ENCODE assay signal across 11 cellular contexts in genomic region chr2:72895759-72896281, GRCh38. TPM values are rescaled to one million over a fixed set of nuclear protein-coding genes. Genes with fewer than 3 reads are reported as not detected.
A peak's percentile ranks its signal among the peaks of the same experiment; 100 is the strongest.
DNase-seq lines count a peak whose midpoint lies in the region; ATAC-seq, FAIRE-seq and TF ChIP-seq lines count a peak whose summit lies in the region.
"Had no signal": no experiment of that assay in that cellular context is flagged by ENCODE, and none has a peak within 500 bp of the region (broad histone marks: within the 10 kb centered on the region; RNA-seq: fewer than 3 reads in every experiment).

No MANE protein-coding gene starts in this region.

- H3K27ac ChIP-seq in IMR-90 (ENCODE audit: insufficient read depth, low read length) (no peak overlapping the region), small intestine (ENCODE audit: low read depth in 1 of 2, low read length in 1 of 2) (no peak overlapping the region), SK-N-SH (ENCODE audit: low read depth in 2 of 2, low read length in 1 of 2) (no peak overlapping the region)
- H3K27ac ChIP-seq: uterus had no signal

- no peak overlapping the region for H2AK9ac ChIP-seq in IMR-90 (replicated peaks; ENCODE audit: low read depth, low read length, poor library complexity)

- no peak overlapping the region for H3K23ac ChIP-seq in IMR-90 (ENCODE audit: low read depth, low read length)

- TF ChIP-seq CTCF in IMR-90 (conservative IDR thresholded peaks at IDR 0.05; ENCODE audit: low read depth, low read length) (no peak), bronchial epithelial cell (IDR thresholded peaks at IDR 0.05; ENCODE audit: insufficient read depth, low read length, severe bottlenecking) (no peak), SK-N-SH (IDR thresholded peaks at IDR 0.05) (no peak)

- no peaks in the 10 kb centered on the region for H3K36me3 Mint-ChIP-seq in activated CD4-positive, alpha-beta T cell treated with anti-CD3 and anti-CD28 coated beads, Interleukin-2, amount 10 ng/mL, durations not matched to agents 7 days and 5 days (ENCODE audit: low read depth)

- H2AFZ ChIP-seq in IMR-90 (replicated peaks; ENCODE audit: low read length, poor library complexity), result peak overlapping the region; percentile 80
- H2AFZ ChIP-seq in SK-N-SH (ENCODE audit: low read depth), result no peak overlapping the region

- intact Hi-C loops in IMR-90 (cut with micrococcal nuclease), result no loop called here

- H3K9me3 ChIP-seq in IMR-90 (ENCODE audit: control insufficient read depth, insufficient read depth, low read length), result no peaks in the 10 kb centered on the region
- no peaks in the 10 kb centered on the region for H3K9me3 ChIP-seq in small intestine (ENCODE audit: control insufficient read depth, low read depth)
- no peaks in the 10 kb centered on the region for H3K9me3 ChIP-seq in SK-N-SH
- H3K9me3 ChIP-seq: uterus had no signal

- in situ Hi-C loops in IMR-90 (cut with MboI; ENCODE audit: low sequenced_read_pairs), result loop anchor here (25.0 kb wide), 1 partner anchor 1359 kb away; no protein-coding TSS in a partner anchor

- H3K79me2 ChIP-seq in SK-N-SH (ENCODE audit: insufficient read depth), result no peaks in the 10 kb centered on the region

- no peak overlapping the region for H3K27ac Mint-ChIP-seq in activated CD4-positive, alpha-beta T cell treated with anti-CD3 and anti-CD28 coated beads, Interleukin-2, amount 10 ng/mL, durations not matched to agents 7 days and 5 days

- H2AK5ac ChIP-seq in IMR-90 (ENCODE audit: low read depth, low read length), result no peak overlapping the region

- peaks cover 4% of the 10 kb centered on the region for H3K4me1 Mint-ChIP-seq in activated CD4-positive, alpha-beta T cell treated with anti-CD3 and anti-CD28 coated beads, Interleukin-2, amount 10 ng/mL, durations not matched to agents 7 days and 5 days

- dilution Hi-C loops in IMR-90 (cut with HindIII; ENCODE audit: low sequenced_read_pairs, unreplicated experiment), result no loop called here

- H3K9ac ChIP-seq in IMR-90 (ENCODE audit: low read depth, low read length) (no peak overlapping the region), SK-N-SH (no peak overlapping the region)

- TF ChIP-seq EP300 in SK-N-SH (IDR thresholded peaks at IDR 0.05; ENCODE audit: borderline replicate concordance in 1 of 2, low read depth in 1 of 2, low read length in 1 of 2), result no peak

- H3K4me3 Mint-ChIP-seq in activated CD4-positive, alpha-beta T cell treated with anti-CD3 and anti-CD28 coated beads, Interleukin-2, amount 10 ng/mL, durations not matched to agents 7 days and 5 days, result no peak overlapping the region

- H3K4me1 ChIP-seq in IMR-90 (ENCODE audit: control insufficient read depth, insufficient read depth, low read length) (peaks cover 3% of the 10 kb centered on the region; the same call in 1 of the 2 replicates), small intestine (ENCODE audit: control insufficient read depth in 2 of 2, insufficient read depth in 1 of 2, low read depth in 1 of 2, low read length in 1 of 2) (no peaks in the 10 kb centered on the region), SK-N-SH (ENCODE audit: control insufficient read depth in 1 of 2, insufficient read depth in 2 of 2, low read depth in 1 of 2, low read length in 1 of 2) (peaks cover 0 to 8% of the 10 kb centered on the region in 2 experiments; a peak in 1 of 4 replicates)
- H3K4me1 ChIP-seq: uterus had no signal

- H3K4me3 ChIP-seq in IMR-90 (ENCODE audit: insufficient read depth, low read depth, low read length) (no peak overlapping the region), bronchial epithelial cell (ENCODE audit: low read depth, low read length) (no peak overlapping the region), small intestine (ENCODE audit: low read depth in 1 of 2, low read length in 2 of 2) (no peak overlapping the region), SK-N-SH (ENCODE audit: low read depth in 2 of 2, low read length in 1 of 2) (no peak overlapping the region)
- H3K4me3 ChIP-seq: uterus had no signal

- no CpG with 5 or more reads among the region's 16 CpGs for WGBS in IMR-90 (ENCODE audit: extremely low coverage in 2 of 2, insufficient read length in 1 of 2), 2 experiments
- WGBS in small intestine, 3 donors, result 6 to 12% (median 7%) methylated on average over 16 of the region's 16 CpGs
- 85% methylated on average over 15 of the region's 16 CpGs for WGBS in SK-N-SH (ENCODE audit: low lambda C conversion rate)

- no peak overlapping the region for H2BK5ac ChIP-seq in IMR-90 (ENCODE audit: low read depth, low read length, poor library complexity, severe bottlenecking)

- no TSS peak for BruUV-seq in IMR-90 (replicated peaks; lab: Mats Ljungman, UMichigan)

- H4K8ac ChIP-seq in IMR-90 (ENCODE audit: low read depth in 2 of 2, low read length in 2 of 2), result no peak overlapping the region

- H2BK120ac ChIP-seq in IMR-90 (ENCODE audit: low read depth, low read length), result no peak overlapping the region

- H3K9me1 ChIP-seq in IMR-90 (ENCODE audit: insufficient read depth, low read length), result no peaks in the 10 kb centered on the region

- no peaks in the 10 kb centered on the region for H3K9me3 Mint-ChIP-seq in activated CD4-positive, alpha-beta T cell treated with anti-CD3 and anti-CD28 coated beads, Interleukin-2, amount 10 ng/mL, durations not matched to agents 7 days and 5 days

- H3K18ac ChIP-seq in IMR-90 (ENCODE audit: low read depth, low read length), result no peak overlapping the region

- no peaks in the 10 kb centered on the region for H4K20me1 ChIP-seq in IMR-90 (ENCODE audit: insufficient read depth, low read length)
- H4K20me1 ChIP-seq in SK-N-SH (ENCODE audit: insufficient read depth), result no peaks in the 10 kb centered on the region; the same call in 1 of the 2 replicates

- H3K56ac ChIP-seq in IMR-90 (ENCODE audit: extremely low read depth, insufficient read depth, low read length), result no peak overlapping the region

- no peaks in the 10 kb centered on the region for H3K9me2 ChIP-seq in SK-N-SH

- TF ChIP-seq RAD21 in IMR-90 (IDR thresholded peaks at IDR 0.05; ENCODE audit: low read length) (no peak), SK-N-SH (IDR thresholded peaks at IDR 0.05; ENCODE audit: low read length) (no peak)

- POLR2A ChIA-PET in IMR-90 (lab: Charles Lee; ENCODE audit: unreplicated experiment) (no interaction called here), SK-N-SH (lab: Yijun Ruan, JAX) (no interaction called here)
- POLR2A ChIA-PET in activated CD4-positive, alpha-beta T cell treated with anti-CD3 and anti-CD28 coated beads, Interleukin-2, amount 10 ng/mL, durations not matched to agents 7 days and 5 days (lab: Charles Lee), result no interaction called here

- no peaks in the 10 kb centered on the region; the same call in 1 of the 2 replicates for H3K36me3 ChIP-seq in IMR-90 (ENCODE audit: control insufficient read depth, insufficient read depth, low read length)
- peaks cover 1% of the 10 kb centered on the region for H3K36me3 ChIP-seq in bronchial epithelial cell (ENCODE audit: control insufficient read depth, insufficient read depth, low read length)
- H3K36me3 ChIP-seq in small intestine (ENCODE audit: control insufficient read depth in 2 of 2, insufficient read depth in 2 of 2, low read length in 2 of 2), result no peaks in the 10 kb centered on the region
- H3K36me3 ChIP-seq in SK-N-SH (replicated peaks in 1 of 2; ENCODE audit: control insufficient read depth in 1 of 2, insufficient read depth in 2 of 2, low read length in 1 of 2), result peaks cover 0 to 12% of the 10 kb centered on the region in 2 experiments
- H3K36me3 ChIP-seq: uterus had no signal

- H3K27me3 Mint-ChIP-seq in activated CD4-positive, alpha-beta T cell treated with anti-CD3 and anti-CD28 coated beads, Interleukin-2, amount 10 ng/mL, durations not matched to agents 7 days and 5 days, result peaks cover 36% of the 10 kb centered on the region

- no peaks in the 10 kb centered on the region for H3K79me1 ChIP-seq in IMR-90 (ENCODE audit: low read depth in 1 of 2, low read length in 2 of 2)

- H2BK15ac ChIP-seq in IMR-90 (ENCODE audit: low read depth, low read length), result no peak overlapping the region

- TF ChIP-seq POLR2A in IMR-90 (IDR thresholded peaks at IDR 0.05; ENCODE audit: low read depth, low read length), result no peak

- CTCF ChIA-PET in IMR-90 (lab: Yijun Ruan, JAX), result interaction anchor here (0.7 to 1.6 kb wide), 3 partner anchors 78 to 260 kb away, joined by 3 to 6 read pairs (median 3); no protein-coding TSS in a partner anchor
- CTCF ChIA-PET in SK-N-SH (lab: Yijun Ruan, JAX), result interaction anchor here (0.9 to 10.6 kb wide), 15 partner anchors 7 to 281 kb away, joined by 3 to 173 read pairs (median 5); partner anchors contain the start of genes EMX1 and SPR
- CTCF ChIA-PET in activated CD4-positive, alpha-beta T cell treated with anti-CD3 and anti-CD28 coated beads, Interleukin-2, amount 10 ng/mL, durations not matched to agents 7 days and 5 days (lab: Charles Lee), result interaction anchor here (1.0 to 1.1 kb wide), 2 partner anchors 8 to 281 kb away, joined by 4 read pairs; partner anchors contain the start of gene SPR

- H3K4ac ChIP-seq in IMR-90 (ENCODE audit: low read depth, low read length), result no peak overlapping the region

- no peak overlapping the region for H4K91ac ChIP-seq in IMR-90 (ENCODE audit: insufficient read depth, low read depth, low read length)

- H3F3A ChIP-seq in SK-N-SH (replicated peaks; ENCODE audit: insufficient read depth), result no peaks in the 10 kb centered on the region

- no peak overlapping the region for H3K14ac ChIP-seq in IMR-90 (replicated peaks; ENCODE audit: low read depth, low read length)

- H4K5ac ChIP-seq in IMR-90 (ENCODE audit: low read depth, low read length), result no peak overlapping the region

- peak; percentile 33 for ATAC-seq in IMR-90 (ENCODE audit: low read depth)

- no peak overlapping the region for H2BK20ac ChIP-seq in IMR-90 (ENCODE audit: low read depth, low read length)

- H3K4me2 ChIP-seq in IMR-90 (ENCODE audit: low read depth, low read length) (peak overlapping the region; percentile 35), SK-N-SH (no peak overlapping the region)

- H3K27me3 ChIP-seq in IMR-90 (ENCODE audit: control insufficient read depth, insufficient read depth, low read length), result peaks cover 49% of the 10 kb centered on the region
- H3K27me3 ChIP-seq in bronchial epithelial cell (ENCODE audit: control insufficient read depth, insufficient read depth, low read length), result peaks cover under 1% of the 10 kb centered on the region
- H3K27me3 ChIP-seq in small intestine (ENCODE audit: control insufficient read depth in 2 of 2, insufficient read depth in 2 of 2, low read length in 2 of 2), result peaks cover 0 to 2% of the 10 kb centered on the region in 2 donors
- H3K27me3 ChIP-seq in SK-N-SH (ENCODE audit: insufficient read depth), result peaks cover under 1% of the 10 kb centered on the region; the same call in 1 of the 2 replicates
- H3K27me3 ChIP-seq: uterus had no signal

- no peak for FAIRE-seq in bronchial epithelial cell (lab: Jason Lieb, UNC)
- FAIRE-seq in small intestine (lab: Jason Lieb, UNC), result no peak

- peak; percentile 55 for DNase-seq in IMR-90
- DNase-seq in bronchial epithelial cell (ENCODE audit: low read depth), result peak; percentile 51
- peak; percentile 59 for DNase-seq in iris pigment epithelial cell (ENCODE audit: low read depth)
- DNase-seq in small intestine, result peak; percentile 81
- DNase-seq in OCI-M1 (lab: John Stamatoyannopoulos, UW), result no peak
- no peak for DNase-seq in LoVo (ENCODE audit: low spot score)
- no peak for DNase-seq in SK-N-SH
- DNase-seq in activated CD4-positive, alpha-beta T cell treated with anti-CD3 and anti-CD28 coated beads, Interleukin-2, amount 10 ng/mL, durations not matched to agents 7 days and 5 days, result no peak
- DNase-seq: NCI-H1417, SIG-M5 had no signal

RNA-seq across cellular contexts. Expression of gene SPR, which starts 8.6 kb away (rescaled TPM):
- 15.8 and 17.4 TPM in 2 replicates for total RNA-seq in IMR-90 (2012; rRNA removed)
- 14.3 and 14.9 TPM in 2 replicates for polyA plus RNA-seq in IMR-90 (2012; rRNA removed)
- 17.3 and 23.3 TPM in 2 replicates for polyA plus RNA-seq in IMR-90 (2012; cell fraction: cytosol; rRNA removed)
- 4.1 and 5.8 TPM in 2 replicates for polyA plus RNA-seq in IMR-90 (2012; cell fraction: nucleus; rRNA removed; ENCODE audit: low replicate concordance)
- 12.2 and 14.0 TPM in 2 replicates for total RNA-seq in bronchial epithelial cell
- polyA plus RNA-seq in small intestine, result 10 to 100 TPM; 44.2 to 50.0 (median 44.5) TPM
- polyA plus RNA-seq in SK-N-SH (2012; rRNA removed), result 25.7 and 27.5 TPM in 2 replicates
- 27.8 and 30.1 TPM in 2 replicates for polyA plus RNA-seq in SK-N-SH (2012; cell fraction: cytosol; rRNA removed)
- polyA plus RNA-seq in SK-N-SH (2012; cell fraction: nucleus; rRNA removed), result 15.1 and 18.6 TPM in 2 replicates
- total RNA-seq in activated CD4-positive, alpha-beta T cell treated with anti-CD3 and anti-CD28 coated beads, Interleukin-2, amount 10 ng/mL, durations not matched to agents 7 days and 5 days, result under 1 TPM; 0.12 to 0.44 TPM

RNA-seq across cellular contexts. Expression of gene EMX1, which starts 21.5 kb away (rescaled TPM):
- total RNA-seq in IMR-90 (2012; rRNA removed) (not detected in 2 replicates), bronchial epithelial cell (0.26 TPM in 1 of 2 replicates, not detected in the other)
- polyA plus RNA-seq in IMR-90 (2012; rRNA removed) (not detected in 2 replicates), small intestine (1 to 10 TPM in 2 of 3 donors, under 1 TPM in 1; 0.46 to 4.9 (median 1.6) TPM), SK-N-SH (2012; rRNA removed) (not detected in 2 replicates)
- polyA plus RNA-seq in IMR-90 (2012; cell fraction: cytosol; rRNA removed), result not detected in 2 replicates
- not detected in 2 replicates for polyA plus RNA-seq in IMR-90 (2012; cell fraction: nucleus; rRNA removed; ENCODE audit: low replicate concordance)
- polyA plus RNA-seq in SK-N-SH (2012; cell fraction: cytosol; rRNA removed), result not detected in 2 replicates
- not detected in 2 replicates for polyA plus RNA-seq in SK-N-SH (2012; cell fraction: nucleus; rRNA removed)
- not detected for total RNA-seq in activated CD4-positive, alpha-beta T cell treated with anti-CD3 and anti-CD28 coated beads, Interleukin-2, amount 10 ng/mL, durations not matched to agents 7 days and 5 days

Comparison
In these comparisons a context has a peak if more than half of its experiments do, and no peak if none do; other contexts are left out.
1. DNase-seq: peak in IMR-90 (single experiment), bronchial epithelial cell (single experiment), iris pigment epithelial cell (single experiment) and small intestine (single experiment); none in OCI-M1 (single experiment), LoVo (single experiment), SK-N-SH (single experiment) and activated CD4-positive, alpha-beta T cell treated with anti-CD3 and anti-CD28 coated beads, Interleukin-2, amount 10 ng/mL, durations not matched to agents 7 days and 5 days (single experiment).